ENCODE assay signal across 1 cellular context in genomic region chr20:21480144-21480543, GRCh38.
TF ChIP-seq lines count a peak whose summit lies in the region.
"Not testable (repeated sequence)": the region's sequence is repeated elsewhere in the genome, so short reads cannot be mapped to it uniquely, and the experiment has no call there.

No MANE protein-coding gene starts in this region.

- H3K9me3 ChIP-seq in HEK293 (ENCODE audit: control insufficient read depth, insufficient read depth, low read depth, low read length) = not testable (repeated sequence)

- CTCF ChIA-PET in HEK293 (lab: Yijun Ruan, JAX) = not testable (repeated sequence)

- H3K4me3 ChIP-seq in HEK293 (ENCODE audit: low read depth, low read length) = not testable (repeated sequence)

- not testable (repeated sequence) for H3K36me3 ChIP-seq in HEK293 (ENCODE audit: control insufficient read depth in 2 of 2, insufficient read depth in 1 of 2, low read length in 2 of 2)

- not testable (repeated sequence) for TF ChIP-seq CTCF in HEK293 (tag by site-specific recombination; IDR thresholded peaks at IDR 0.05)

- H3K4me1 ChIP-seq in HEK293 (ENCODE audit: control insufficient read depth, insufficient read depth, low read length) = not testable (repeated sequence)

- H3K27ac ChIP-seq in HEK293 (ENCODE audit: extremely low read depth, low read depth, low read length) = not testable (repeated sequence)

- POLR2A ChIA-PET in HEK293 (lab: Yijun Ruan, JAX) = not testable (repeated sequence)

TF ChIP-seq in HEK293, 187 proteins besides CTCF, POLR2A, EP300 and RAD21:
- TF ChIP-seq ZNF280D (tag by site-specific recombination; IDR thresholded peaks at IDR 0.05) = peak; percentile 73
- TF ChIP-seq ZNF146 (tag by site-specific recombination; IDR thresholded peaks at IDR 0.05) = peak; percentile 74
